ENCODE assay signal across 9 cellular contexts in the genomic region with DNA sequence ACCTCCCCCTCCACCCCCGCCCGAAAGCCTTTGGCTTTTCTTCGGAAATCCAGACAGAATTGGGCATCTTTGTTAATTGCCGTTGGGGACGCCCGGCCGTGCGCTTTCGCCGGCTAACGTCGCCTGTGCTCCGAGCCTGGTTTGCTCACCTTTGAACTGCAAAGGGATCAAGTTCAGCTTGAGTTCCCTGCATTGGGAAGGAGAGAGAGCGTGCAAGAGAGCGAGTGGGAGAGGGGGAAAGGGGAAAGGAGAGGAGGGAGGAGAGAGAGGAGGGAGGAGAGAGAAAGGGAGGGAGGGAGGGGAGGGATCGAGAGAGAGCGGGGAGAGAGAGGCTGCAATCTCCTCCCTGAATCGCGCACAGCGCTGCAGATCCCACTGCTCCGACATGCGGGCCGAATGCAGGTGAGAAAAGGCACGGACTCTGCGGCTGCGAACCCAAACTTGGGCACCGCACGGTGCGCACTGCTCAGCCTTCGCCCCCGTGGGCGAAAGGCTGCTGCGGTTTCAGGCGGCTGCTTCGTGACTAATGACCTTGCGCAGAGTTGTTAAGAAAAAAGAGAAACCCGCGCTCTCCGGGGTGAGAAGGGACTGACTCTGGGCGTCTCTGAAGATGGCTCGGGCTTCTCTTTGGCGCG. TPM values are rescaled to one million over a fixed set of nuclear protein-coding genes. Genes with fewer than 3 reads are reported as not detected.
A peak's percentile ranks its signal among the peaks of the same experiment; 100 is the strongest.
DNase-seq lines count a peak whose midpoint lies in the region; ATAC-seq and TF ChIP-seq lines count a peak whose summit lies in the region.
"Had no signal": no experiment of that assay in that cellular context is flagged by ENCODE, and none has a peak within 500 bp of the region (broad histone marks: within the 10 kb centered on the region; RNA-seq: fewer than 3 reads in every experiment).

A gene with protein sequence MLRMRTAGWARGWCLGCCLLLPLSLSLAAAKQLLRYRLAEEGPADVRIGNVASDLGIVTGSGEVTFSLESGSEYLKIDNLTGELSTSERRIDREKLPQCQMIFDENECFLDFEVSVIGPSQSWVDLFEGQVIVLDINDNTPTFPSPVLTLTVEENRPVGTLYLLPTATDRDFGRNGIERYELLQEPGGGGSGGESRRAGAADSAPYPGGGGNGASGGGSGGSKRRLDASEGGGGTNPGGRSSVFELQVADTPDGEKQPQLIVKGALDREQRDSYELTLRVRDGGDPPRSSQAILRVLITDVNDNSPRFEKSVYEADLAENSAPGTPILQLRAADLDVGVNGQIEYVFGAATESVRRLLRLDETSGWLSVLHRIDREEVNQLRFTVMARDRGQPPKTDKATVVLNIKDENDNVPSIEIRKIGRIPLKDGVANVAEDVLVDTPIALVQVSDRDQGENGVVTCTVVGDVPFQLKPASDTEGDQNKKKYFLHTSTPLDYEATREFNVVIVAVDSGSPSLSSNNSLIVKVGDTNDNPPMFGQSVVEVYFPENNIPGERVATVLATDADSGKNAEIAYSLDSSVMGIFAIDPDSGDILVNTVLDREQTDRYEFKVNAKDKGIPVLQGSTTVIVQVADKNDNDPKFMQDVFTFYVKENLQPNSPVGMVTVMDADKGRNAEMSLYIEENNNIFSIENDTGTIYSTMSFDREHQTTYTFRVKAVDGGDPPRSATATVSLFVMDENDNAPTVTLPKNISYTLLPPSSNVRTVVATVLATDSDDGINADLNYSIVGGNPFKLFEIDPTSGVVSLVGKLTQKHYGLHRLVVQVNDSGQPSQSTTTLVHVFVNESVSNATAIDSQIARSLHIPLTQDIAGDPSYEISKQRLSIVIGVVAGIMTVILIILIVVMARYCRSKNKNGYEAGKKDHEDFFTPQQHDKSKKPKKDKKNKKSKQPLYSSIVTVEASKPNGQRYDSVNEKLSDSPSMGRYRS (N-terminal part only) (plus strand): TSS at position 349 of the 635 bp plus-strand sequence. CDS start 1,054 bp downstream, outside the sequence.

- DNase-seq in activated CD4-positive, alpha-beta T cell treated with anti-CD3 and anti-CD28 coated beads, Interleukin-2, amount 10 ng/mL, durations not matched to agents 24 days and 14 days = no peak
- DNase-seq in activated CD4-positive, alpha-beta T cell treated with anti-CD3 and anti-CD28 coated beads for 4 hours = no peak
- DNase-seq in OCI-M1 (lab: John Stamatoyannopoulos, UW) (peak; percentile 68), dorsolateral prefrontal cortex (peak in 7 of 10 donors; percentile 29 to 71 (median 54)), left lung (peak; percentile 44 to 48)
- peak; percentile 19 for DNase-seq in stimulated activated naive CD8-positive, alpha-beta T cell treated with anti-CD3 and anti-CD28 coated beads, Interleukin-15, Interleukin-2, amounts not matched to agents 100 U/mL and 50 U/mL, for 24 hours

- ATAC-seq in left lung (peak; percentile 33), HG03280 (IDR thresholded peaks at IDR 0.05; ENCODE audit: unreplicated experiment) (no peak), HG03342 (IDR thresholded peaks at IDR 0.05; ENCODE audit: unreplicated experiment) (no peak)
- peak; percentile 44 for ATAC-seq in stimulated activated naive CD8-positive, alpha-beta T cell treated with anti-CD3 and anti-CD28 coated beads, Interleukin-15, Interleukin-2, amounts not matched to agents 100 U/mL and 50 U/mL, for 24 hours

- peak within 1 kb of the TSS; percentile 62 for H3K4me3 Mint-ChIP-seq in activated CD4-positive, alpha-beta T cell treated with anti-CD3 and anti-CD28 coated beads, Interleukin-2, amount 10 ng/mL, durations not matched to agents 24 days and 14 days

- intact Hi-C loops in activated CD4-positive, alpha-beta T cell treated with anti-CD3 and anti-CD28 coated beads, Interleukin-2, amount 10 ng/mL, durations not matched to agents 24 days and 14 days (cut with micrococcal nuclease) = no loop called here
- intact Hi-C loops in dorsolateral prefrontal cortex (cut with DNase I) = no loop called here
- intact Hi-C loops in left lung (cut with DNase I) = no loop called here

- H3K27me3 ChIP-seq in dorsolateral prefrontal cortex (peaks cover 0 to 17% (median 0%) of the 10 kb centered on the region in 45 donors), left lung (peaks cover 48 to 82% of the 10 kb centered on the region in 2 donors)

- peaks cover 12% of the 10 kb centered on the region for H3K9me3 Mint-ChIP-seq in activated CD4-positive, alpha-beta T cell treated with anti-CD3 and anti-CD28 coated beads, Interleukin-2, amount 10 ng/mL, durations not matched to agents 24 days and 14 days

- H3K27me3 Mint-ChIP-seq in activated CD4-positive, alpha-beta T cell treated with anti-CD3 and anti-CD28 coated beads, Interleukin-2, amount 10 ng/mL, durations not matched to agents 24 days and 14 days = peaks cover 58% of the 10 kb centered on the region

- peaks cover 15% of the 10 kb centered on the region for H3K4me1 Mint-ChIP-seq in activated CD4-positive, alpha-beta T cell treated with anti-CD3 and anti-CD28 coated beads, Interleukin-2, amount 10 ng/mL, durations not matched to agents 24 days and 14 days

- no peaks in the 10 kb centered on the region for H3K36me3 ChIP-seq in left lung

- H3K9me3 ChIP-seq in left lung = no peaks in the 10 kb centered on the region
- H3K9me3 ChIP-seq: body of pancreas had no signal

- peak within 1 kb of the TSS; percentile 86 for H3K27ac Mint-ChIP-seq in activated CD4-positive, alpha-beta T cell treated with anti-CD3 and anti-CD28 coated beads, Interleukin-2, amount 10 ng/mL, durations not matched to agents 24 days and 14 days

- peaks cover 5 to 42% of the 10 kb centered on the region in 2 donors for H3K4me1 ChIP-seq in left lung

- peak within 1 kb of the TSS in 58 of 59 donors; percentile 45 to 94 (median 84) for H3K27ac ChIP-seq in dorsolateral prefrontal cortex
- peak within 1 kb of the TSS in 1 of 2 donors; percentile 58 for H3K27ac ChIP-seq in left lung
- H3K27ac ChIP-seq: body of pancreas had no signal

- TF ChIP-seq CTCF in dorsolateral prefrontal cortex (IDR thresholded peaks at IDR 0.05 in 54 of 56, conservative IDR thresholded peaks at IDR 0.05 in 2 of 56; ENCODE audit: low read depth in 1 of 56, partially characterized antibody in 56 of 56) = peak in 1 of 56 donors; percentile 9
- TF ChIP-seq CTCF in left lung (IDR thresholded peaks at IDR 0.05) = no peak

- peaks cover 10% of the 10 kb centered on the region for H3K36me3 Mint-ChIP-seq in activated CD4-positive, alpha-beta T cell treated with anti-CD3 and anti-CD28 coated beads, Interleukin-2, amount 10 ng/mL, durations not matched to agents 24 days and 14 days (ENCODE audit: low read depth)

- H3K4me3 ChIP-seq in dorsolateral prefrontal cortex (peak within 1 kb of the TSS; percentile 52 to 87 (median 73)), left lung (peak within 1 kb of the TSS; percentile 36 to 47)
- H3K4me3 ChIP-seq: body of pancreas had no signal

RNA-seq across cellular contexts. Expression of the gene that starts here (rescaled TPM):
- not detected in 2 replicates for total RNA-seq in activated CD4-positive, alpha-beta T cell treated with anti-CD3 and anti-CD28 coated beads, Interleukin-2, amount 10 ng/mL, durations not matched to agents 24 days and 14 days
- 100 to 1,000 TPM in 86 of 120 experiments, 10 to 100 TPM in 34; 44.9 to 164 (median 112) TPM for total RNA-seq in dorsolateral prefrontal cortex
- total RNA-seq in left lung = 10 to 100 TPM in 1 of 2 donors, 1 to 10 TPM in 1; 6.8 to 15.5 TPM

Comparison
In these comparisons a context has a peak if more than half of its experiments do, and no peak if none do; other contexts are left out.
1. DNase-seq: peak in OCI-M1 (single experiment), dorsolateral prefrontal cortex (7 of 10), left lung (2 of 2) and stimulated activated naive CD8-positive, alpha-beta T cell treated with anti-CD3 and anti-CD28 coated beads, Interleukin-15, Interleukin-2, amounts not matched to agents 100 U/mL and 50 U/mL, for 24 hours (single experiment); none in activated CD4-positive, alpha-beta T cell treated with anti-CD3 and anti-CD28 coated beads, Interleukin-2, amount 10 ng/mL, durations not matched to agents 24 days and 14 days (single experiment) and activated CD4-positive, alpha-beta T cell treated with anti-CD3 and anti-CD28 coated beads for 4 hours (0 of 2).
2. ATAC-seq: peak in left lung (single experiment) and stimulated activated naive CD8-positive, alpha-beta T cell treated with anti-CD3 and anti-CD28 coated beads, Interleukin-15, Interleukin-2, amounts not matched to agents 100 U/mL and 50 U/mL, for 24 hours (single experiment); none in HG03280 (single experiment) and HG03342 (single experiment).